Comparison of ENCODE assay signal across 15 cellular contexts in the genomic region with DNA sequence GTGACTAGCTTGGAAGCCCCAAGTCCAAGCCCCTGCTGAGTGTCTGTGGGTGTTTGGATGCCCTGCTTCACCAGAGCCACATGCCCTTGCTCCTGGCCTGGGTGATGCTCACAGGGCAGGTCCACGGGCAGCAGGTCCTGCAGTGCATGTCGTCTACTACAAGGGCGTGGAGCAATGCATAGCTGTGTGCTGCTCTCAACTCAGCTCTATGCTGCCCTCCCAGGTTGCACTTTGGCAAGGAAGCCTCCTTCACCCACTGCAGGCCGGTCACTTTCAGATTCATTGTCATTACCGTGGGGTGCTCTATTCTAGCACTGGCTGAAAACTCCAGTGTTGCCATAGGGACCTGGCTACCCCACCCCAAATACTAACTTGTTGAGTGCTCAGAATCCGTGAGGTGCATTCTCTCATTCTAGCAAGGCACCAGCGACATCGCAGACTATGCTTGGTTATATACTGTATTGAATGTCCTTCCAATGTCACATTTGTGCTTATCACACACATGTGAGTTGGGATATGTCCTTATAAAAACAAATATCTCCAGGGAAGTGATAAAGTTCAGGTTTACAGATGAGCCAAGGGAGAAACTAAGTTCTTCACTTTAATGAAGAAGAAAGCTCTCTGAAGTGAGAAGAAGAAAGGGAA. TPM values are rescaled to one million over a fixed set of nuclear protein-coding genes. Genes with fewer than 3 reads are reported as not detected.
A peak's percentile ranks its signal among the peaks of the same experiment; 100 is the strongest.
DNase-seq lines count a peak whose midpoint lies in the region; ATAC-seq, FAIRE-seq and TF ChIP-seq lines count a peak whose summit lies in the region.
"Had no signal": no experiment of that assay in that cellular context is flagged by ENCODE, and none has a peak within 500 bp of the region (broad histone marks: within the 10 kb centered on the region; RNA-seq: fewer than 3 reads in every experiment).

No MANE protein-coding gene starts in this region.

- DNase-seq in A549 (ENCODE audit: low read depth in 1 of 2, low spot score in 1 of 2) (peak in 1 of 2 experiments; percentile 30), HT-29 (ENCODE audit: low spot score) (peak; percentile 26), WTC11 (ENCODE audit: low spot score) (peak; percentile 39), Ammon's horn (ENCODE audit: low spot score) (no peak), kidney glomerular epithelial cell (lab: John Stamatoyannopoulos, UW) (no peak), GM20000 (ENCODE audit: low spot score) (no peak)
- no peak for DNase-seq in stimulated activated CD4-positive, alpha-beta T cell treated with anti-CD3 and anti-CD28 coated beads, Interleukin-1b, Interleukin-23, amount 100 ng/mL, for 48 hours
- DNase-seq: activated B cell treated with CpG ODN at 0.5 μM for 24 hours; activated CD8-positive, alpha-beta memory T cell treated with anti-CD3 and anti-CD28 coated beads, Interleukin-2, amount 50 U/mL, for 48 hours; DND-41; GOT3; NCI-H524 had no signal

- no peak for FAIRE-seq in A549 (lab: Jason Lieb, UNC)

- no peaks in the 10 kb centered on the region for H3K9me3 Mint-ChIP-seq in WTC11
- H3K9me3 Mint-ChIP-seq: activated B cell treated with CpG ODN at 0.5 μM for 24 hours had no signal

- no peak for TF ChIP-seq CTCF in A549 (IDR thresholded peaks at IDR 0.05)
- no peak for TF ChIP-seq CTCF in WTC11 (IDR thresholded peaks at IDR 0.05)
- TF ChIP-seq CTCF in liver (IDR thresholded peaks at IDR 0.05; ENCODE audit: low read depth, low read length, missing input control) = peak; percentile 38
- TF ChIP-seq CTCF in GM20000 (IDR thresholded peaks at IDR 0.05; ENCODE audit: extremely low read depth, missing control alignments) = no peak

- H3K27me3 ChIP-seq in liver (ENCODE audit: control insufficient read depth in 4 of 4, insufficient read depth in 4 of 4, low read length in 3 of 4) = no peaks in the 10 kb centered on the region

- no peak for TF ChIP-seq EP300 in A549 (IDR thresholded peaks at IDR 0.05)

- no peaks in the 10 kb centered on the region for H3K36me3 ChIP-seq in liver (ENCODE audit: control insufficient read depth in 4 of 4, insufficient read depth in 3 of 4, low read depth in 1 of 4, low read length in 3 of 4)

- H3K4me3 ChIP-seq in A549 = no peak overlapping the region
- no peak overlapping the region for H3K4me3 ChIP-seq in liver (ENCODE audit: low read depth in 1 of 3, low read length in 3 of 3)
- H3K4me3 ChIP-seq: coronary artery had no signal

- no peak overlapping the region for H3K4me2 ChIP-seq in A549

- 43% methylated on average over 7 of the region's 8 CpGs for WGBS in A549 (ENCODE audit: missing lambda C conversion rate)
- 44% methylated on average over 8 of the region's 8 CpGs for WGBS in liver

- CTCF ChIA-PET in A549 (lab: Yijun Ruan, JAX) (interaction anchor here (1.0 to 1.2 kb wide), 2 partner anchors 11 to 17 kb away, joined by 3 to 4 read pairs; no protein-coding TSS in a partner anchor), WTC11 (lab: Charles Lee) (interaction anchor here (0.6 to 1.1 kb wide), 6 partner anchors 20 to 69 kb away, joined by 3 to 9 read pairs (median 4); a partner anchor contains a TSS)

- H3K4me3 Mint-ChIP-seq in WTC11 = no peak overlapping the region
- H3K4me3 Mint-ChIP-seq: activated B cell treated with CpG ODN at 0.5 μM for 24 hours had no signal

- no peaks in the 10 kb centered on the region for H3K36me3 Mint-ChIP-seq in WTC11

- no peak overlapping the region for H3K9ac ChIP-seq in liver (ENCODE audit: low read depth in 1 of 2, low read length in 2 of 2)

- peak; percentile 83 to 89 for ATAC-seq in A549
- ATAC-seq in WTC11 = peak; percentile 97

- no peak for TF ChIP-seq POLR2A in A549 (IDR thresholded peaks at IDR 0.05; ENCODE audit: low read length)

- POLR2A ChIA-PET in A549 (lab: Yijun Ruan, JAX) = no interaction called here
- POLR2A ChIA-PET in WTC11 (lab: Charles Lee) = interaction anchor here (1.0 kb wide), 1 partner anchor 13 kb away, joined by 3 read pairs; no protein-coding TSS in a partner anchor

- no peak overlapping the region for H3K27ac ChIP-seq in A549
- H3K27ac ChIP-seq in liver (ENCODE audit: low read depth in 1 of 2, low read length in 2 of 2) = no peak overlapping the region
- H3K27ac ChIP-seq: coronary artery had no signal

- H3K27me3 Mint-ChIP-seq in WTC11 (ENCODE audit: low read depth) = no peaks in the 10 kb centered on the region
- H3K27me3 Mint-ChIP-seq: activated B cell treated with CpG ODN at 0.5 μM for 24 hours, progenitor cell of endocrine pancreas had no signal

- H3K4me1 ChIP-seq in A549 = no peaks in the 10 kb centered on the region
- H3K4me1 ChIP-seq in liver (ENCODE audit: control insufficient read depth in 4 of 4, insufficient read depth in 4 of 4, low read length in 3 of 4) = peaks cover 0 to 9% (median 5%) of the 10 kb centered on the region in 4 donors

- H3K4me1 Mint-ChIP-seq in WTC11 = peaks cover 8% of the 10 kb centered on the region
- H3K4me1 Mint-ChIP-seq: activated B cell treated with CpG ODN at 0.5 μM for 24 hours had no signal

- no peak for TF ChIP-seq RAD21 in A549 (conservative IDR thresholded peaks at IDR 0.05 in 1 of 2, IDR thresholded peaks at IDR 0.05 in 1 of 2)
- peak; percentile 69 to 74 for TF ChIP-seq RAD21 in liver (IDR thresholded peaks at IDR 0.05)

- H3K9me3 ChIP-seq in A549 (no peaks in the 10 kb centered on the region), liver (ENCODE audit: control insufficient read depth in 4 of 4, low read length in 3 of 4) (no peaks in the 10 kb centered on the region)

- H3K27ac Mint-ChIP-seq in WTC11 = no peak overlapping the region
- H3K27ac Mint-ChIP-seq: activated B cell treated with CpG ODN at 0.5 μM for 24 hours, progenitor cell of endocrine pancreas had no signal

TF ChIP-seq in A549, 52 proteins besides CTCF, POLR2A, EP300 and RAD21 (continues in another document):
- TF ChIP-seq MAFK (IDR thresholded peaks at IDR 0.05; ENCODE audit: partially characterized antibody) (no peak), NR3C1 (IDR thresholded peaks at IDR 0.05) (no peak), TFCP2L1 (CRISPR knock-in tag; IDR thresholded peaks at IDR 0.05) (no peak), EHF (CRISPR knock-in tag; IDR thresholded peaks at IDR 0.05) (no peak)
- TF ChIP-seq, protein P1, sequence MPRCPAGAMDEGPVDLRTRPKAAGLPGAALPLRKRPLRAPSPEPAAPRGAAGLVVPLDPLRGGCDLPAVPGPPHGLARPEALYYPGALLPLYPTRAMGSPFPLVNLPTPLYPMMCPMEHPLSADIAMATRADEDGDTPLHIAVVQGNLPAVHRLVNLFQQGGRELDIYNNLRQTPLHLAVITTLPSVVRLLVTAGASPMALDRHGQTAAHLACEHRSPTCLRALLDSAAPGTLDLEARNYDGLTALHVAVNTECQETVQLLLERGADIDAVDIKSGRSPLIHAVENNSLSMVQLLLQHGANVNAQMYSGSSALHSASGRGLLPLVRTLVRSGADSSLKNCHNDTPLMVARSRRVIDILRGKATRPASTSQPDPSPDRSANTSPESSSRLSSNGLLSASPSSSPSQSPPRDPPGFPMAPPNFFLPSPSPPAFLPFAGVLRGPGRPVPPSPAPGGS (IDR thresholded peaks at IDR 0.05) = no peak

TF ChIP-seq in WTC11, 78 proteins besides CTCF, POLR2A, EP300 and RAD21:
- TF ChIP-seq OVOL2 (CRISPR knock-in tag; IDR thresholded peaks at IDR 0.05; ENCODE audit: borderline replicate concordance) (no peak), ELF4 (CRISPR knock-in tag; IDR thresholded peaks at IDR 0.05; ENCODE audit: low read depth) (no peak), NR3C1 (CRISPR knock-in tag; conservative IDR thresholded peaks at IDR 0.05; ENCODE audit: low read depth) (no peak)

TF ChIP-seq in liver, 16 proteins besides CTCF, POLR2A, EP300 and RAD21 (continues in another document):
- TF ChIP-seq NR2F2 (IDR thresholded peaks at IDR 0.05) (no peak), RXRA (IDR thresholded peaks at IDR 0.05) (peak in 1 of 2 donors; percentile 24), HNF4A (conservative IDR thresholded peaks at IDR 0.05) (peak; percentile 25 to 38), TAF1 (conservative IDR thresholded peaks at IDR 0.05) (no peak), SP1 (IDR thresholded peaks at IDR 0.05) (no peak), GABPA (IDR thresholded peaks at IDR 0.05 in 1 of 2, conservative IDR thresholded peaks at IDR 0.05 in 1 of 2) (no peak), FOXA2 (IDR thresholded peaks at IDR 0.05) (no peak), EGR1 (IDR thresholded peaks at IDR 0.05; ENCODE audit: low read depth in 2 of 2) (no peak), JUND (IDR thresholded peaks at IDR 0.05) (no peak), HNF4G (IDR thresholded peaks at IDR 0.05) (no peak), YY1 (IDR thresholded peaks at IDR 0.05) (no peak), FOXA1 (IDR thresholded peaks at IDR 0.05) (no peak)
- TF ChIP-seq, protein P2, sequence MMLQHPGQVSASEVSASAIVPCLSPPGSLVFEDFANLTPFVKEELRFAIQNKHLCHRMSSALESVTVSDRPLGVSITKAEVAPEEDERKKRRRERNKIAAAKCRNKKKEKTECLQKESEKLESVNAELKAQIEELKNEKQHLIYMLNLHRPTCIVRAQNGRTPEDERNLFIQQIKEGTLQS (IDR thresholded peaks at IDR 0.05) = no peak
- TF ChIP-seq, protein P3, sequence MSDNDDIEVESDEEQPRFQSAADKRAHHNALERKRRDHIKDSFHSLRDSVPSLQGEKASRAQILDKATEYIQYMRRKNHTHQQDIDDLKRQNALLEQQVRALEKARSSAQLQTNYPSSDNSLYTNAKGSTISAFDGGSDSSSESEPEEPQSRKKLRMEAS (IDR thresholded peaks at IDR 0.05) = no peak

RNA-seq across cellular contexts. Expression of a gene that starts 51.8 kb away (rescaled TPM):
- 0.59 and 0.87 TPM in 2 replicates for polyA plus RNA-seq in A549 (2011; rRNA removed)
- polyA plus RNA-seq in A549 (2012; cell fraction: cytosol; rRNA removed) = 0.08 and 0.25 TPM in 2 replicates
- 0.18 and 0.44 TPM in 2 replicates for polyA plus RNA-seq in A549 (2012; cell fraction: nucleus; rRNA removed)
- polyA plus RNA-seq in A549 (2017; fragmentation: RNase III; extraction: RNeasy Plus Mini Kit Qiagen cat#74134 plus additional on column Dnase treatment) = 0.32 to 0.84 TPM (median 0.70 TPM) in 3 replicates
- polyA minus RNA-seq in A549 (2011; rRNA and poly(A)+ RNA removed) = 0.12 TPM in 1 of 2 replicates, not detected in the other
- total RNA-seq in HT-29 (2014; rRNA removed; shearing (Covaris generic)) = 0.10 and 0.42 TPM in 2 replicates
- total RNA-seq in WTC11 (2021) = 2.6 to 3.5 TPM (median 2.8 TPM) in 3 replicates
- 10 to 100 TPM in 1 of 2 donors, 1 to 10 TPM in 1; 2.3 to 17.0 TPM for total RNA-seq in liver
- 1 to 10 TPM; 4.6 to 7.9 TPM for polyA plus RNA-seq in liver

RNA-seq across cellular contexts. Expression of a gene that starts 57.4 kb away (rescaled TPM):
- polyA plus RNA-seq in A549 (2011; rRNA removed) = 4.0 and 5.8 TPM in 2 replicates
- 1.5 and 1.9 TPM in 2 replicates for polyA plus RNA-seq in A549 (2012; cell fraction: cytosol; rRNA removed)
- polyA plus RNA-seq in A549 (2012; cell fraction: nucleus; rRNA removed) = 2.5 and 4.1 TPM in 2 replicates
- polyA plus RNA-seq in A549 (2017; fragmentation: RNase III; extraction: RNeasy Plus Mini Kit Qiagen cat#74134 plus additional on column Dnase treatment) = 2.8 to 3.6 TPM (median 3.1 TPM) in 3 replicates
- 7.2 and 7.4 TPM in 2 replicates for polyA minus RNA-seq in A549 (2011; rRNA and poly(A)+ RNA removed)
- total RNA-seq in HT-29 (2014; rRNA removed; shearing (Covaris generic)) = 11.5 and 12.6 TPM in 2 replicates
- 16.1 to 19.2 TPM (median 17.9 TPM) in 3 replicates for total RNA-seq in WTC11 (2021)
- total RNA-seq in liver = 10 to 100 TPM in 1 of 2 donors, 1 to 10 TPM in 1; 2.3 to 16.2 TPM
- 1 to 10 TPM; 2.5 to 5.7 TPM for polyA plus RNA-seq in liver

Comparison
In these comparisons a context has a peak if more than half of its experiments do, and no peak if none do; other contexts are left out.
1. DNase-seq: peak in HT-29 (single experiment) and WTC11 (single experiment); none in stimulated activated CD4-positive, alpha-beta T cell treated with anti-CD3 and anti-CD28 coated beads, Interleukin-1b, Interleukin-23, amount 100 ng/mL, for 48 hours (single experiment), Ammon's horn (single experiment), kidney glomerular epithelial cell (single experiment) and GM20000 (single experiment).